In genomic region chr19:45078390-45079062, GRCh38 we compare ENCODE assay signal across 8 cellular contexts. TPM values are rescaled to one million over a fixed set of nuclear protein-coding genes. Genes with fewer than 3 reads are reported as not detected.
DNase-seq lines count a peak whose midpoint lies in the region; ATAC-seq and TF ChIP-seq lines count a peak whose summit lies in the region.

No MANE protein-coding gene starts in this region.

- no peaks in the 10 kb centered on the region for H3K27me3 ChIP-seq in left ventricle myocardium inferior (ENCODE audit: low read depth)
- no peaks in the 10 kb centered on the region for H3K27me3 ChIP-seq in smooth muscle cell (ENCODE audit: low read depth)

- H3K4me1 ChIP-seq in left ventricle myocardium inferior (peaks cover 50% of the 10 kb centered on the region), smooth muscle cell (ENCODE audit: low read depth) (peaks cover 30% of the 10 kb centered on the region)

- H3F3A ChIP-seq in smooth muscle cell (ENCODE audit: low read depth): peaks cover 16% of the 10 kb centered on the region

- H3K36me3 ChIP-seq in left ventricle myocardium inferior (peaks cover 5% of the 10 kb centered on the region), smooth muscle cell (ENCODE audit: low read depth) (no peaks in the 10 kb centered on the region)

- peak; percentile 0 for ATAC-seq in GM21381 (IDR thresholded peaks at IDR 0.05; ENCODE audit: unreplicated experiment)
- no peak for ATAC-seq in GM21526 (IDR thresholded peaks at IDR 0.05; ENCODE audit: low FRiP score, unreplicated experiment)

- peak overlapping the region; percentile 92 for H3K4me2 ChIP-seq in smooth muscle cell

- peaks cover 5% of the 10 kb centered on the region for H4K20me1 ChIP-seq in smooth muscle cell (ENCODE audit: low read depth)

- H3K79me2 ChIP-seq in smooth muscle cell (ENCODE audit: low read depth): peaks cover 44% of the 10 kb centered on the region

- H3K9ac ChIP-seq in smooth muscle cell (ENCODE audit: low read depth): peak overlapping the region; percentile 88

- TF ChIP-seq CTCF in WI38 (IDR thresholded peaks at IDR 0.05; ENCODE audit: low read depth, low read length) (no peak), left ventricle myocardium inferior (IDR thresholded peaks at IDR 0.05; ENCODE audit: borderline replicate concordance) (no peak), smooth muscle cell (IDR thresholded peaks at IDR 0.05; ENCODE audit: borderline replicate concordance, insufficient read depth, poor library complexity, severe bottlenecking) (no peak)

- H2AFZ ChIP-seq in smooth muscle cell (ENCODE audit: low read depth): peak overlapping the region; percentile 94

- H3K27ac ChIP-seq in left ventricle myocardium inferior (replicated peaks) (peak overlapping the region; percentile 85), smooth muscle cell (ENCODE audit: low read depth) (no peak overlapping the region)

- intact Hi-C loops in left ventricle myocardium inferior (cut with micrococcal nuclease): no loop called here

- H3K4me3 ChIP-seq in WI38 (ENCODE audit: low read depth, low read length): peak overlapping the region; percentile 99
- peak overlapping the region; percentile 96 for H3K4me3 ChIP-seq in left ventricle myocardium inferior
- peak overlapping the region; percentile 96 for H3K4me3 ChIP-seq in smooth muscle cell

- DNase-seq in left ventricle myocardium inferior: no peak
- no peak for DNase-seq in smooth muscle cell (lab: John Stamatoyannopoulos, UW; ENCODE audit: unreplicated experiment)
- DNase-seq in cerebellar cortex (ENCODE audit: low spot score): no peak
- no peak for DNase-seq in DMS153 (lab: John Stamatoyannopoulos, UW)
- no peak for DNase-seq in DMS153 treated with DMSO at 0.1 percent for 48 hours (lab: John Stamatoyannopoulos, UW; ENCODE audit: unreplicated experiment)

- whole genome bisulfite sequencing in smooth muscle cell (ENCODE audit: low lambda C conversion rate): 63% methylated on average over 10 of the region's 10 CpGs

- H3K9me3 ChIP-seq in left ventricle myocardium inferior (replicated peaks) (no peaks in the 10 kb centered on the region), smooth muscle cell (replicated peaks; ENCODE audit: low read depth) (no peaks in the 10 kb centered on the region)

RNA-seq across cellular contexts. Expression of gene GEMIN7, which starts 0.5 kb away (rescaled TPM):
- total RNA-seq in left ventricle myocardium inferior (15.9 TPM), smooth muscle cell (29.4 and 50.6 TPM in 2 replicates)
- polyA plus RNA-seq in smooth muscle cell: 66.5 and 67.0 TPM in 2 replicates

RNA-seq across cellular contexts. Expression of gene ZNF296, which starts 2.2 kb away (rescaled TPM):
- total RNA-seq in left ventricle myocardium inferior: not detected
- total RNA-seq in smooth muscle cell: 1.1 TPM in 1 of 2 replicates, not detected in the other
- polyA plus RNA-seq in smooth muscle cell: 0.21 and 1.7 TPM in 2 replicates

RNA-seq across cellular contexts. Expression of gene PPP1R37, which starts 14.5 kb away (rescaled TPM):
- 15.9 TPM for total RNA-seq in left ventricle myocardium inferior
- 11.7 and 19.2 TPM in 2 replicates for total RNA-seq in smooth muscle cell
- polyA plus RNA-seq in smooth muscle cell: 8.2 and 8.7 TPM in 2 replicates

RNA-seq across cellular contexts. Expression of gene CLASRP, which starts 39.7 kb away (rescaled TPM):
- total RNA-seq in left ventricle myocardium inferior: 31.3 TPM
- total RNA-seq in smooth muscle cell: 34.6 and 54.0 TPM in 2 replicates
- 24.3 and 34.3 TPM in 2 replicates for polyA plus RNA-seq in smooth muscle cell
